ENCODE assay signal across 16 cellular contexts in the genomic region with DNA sequence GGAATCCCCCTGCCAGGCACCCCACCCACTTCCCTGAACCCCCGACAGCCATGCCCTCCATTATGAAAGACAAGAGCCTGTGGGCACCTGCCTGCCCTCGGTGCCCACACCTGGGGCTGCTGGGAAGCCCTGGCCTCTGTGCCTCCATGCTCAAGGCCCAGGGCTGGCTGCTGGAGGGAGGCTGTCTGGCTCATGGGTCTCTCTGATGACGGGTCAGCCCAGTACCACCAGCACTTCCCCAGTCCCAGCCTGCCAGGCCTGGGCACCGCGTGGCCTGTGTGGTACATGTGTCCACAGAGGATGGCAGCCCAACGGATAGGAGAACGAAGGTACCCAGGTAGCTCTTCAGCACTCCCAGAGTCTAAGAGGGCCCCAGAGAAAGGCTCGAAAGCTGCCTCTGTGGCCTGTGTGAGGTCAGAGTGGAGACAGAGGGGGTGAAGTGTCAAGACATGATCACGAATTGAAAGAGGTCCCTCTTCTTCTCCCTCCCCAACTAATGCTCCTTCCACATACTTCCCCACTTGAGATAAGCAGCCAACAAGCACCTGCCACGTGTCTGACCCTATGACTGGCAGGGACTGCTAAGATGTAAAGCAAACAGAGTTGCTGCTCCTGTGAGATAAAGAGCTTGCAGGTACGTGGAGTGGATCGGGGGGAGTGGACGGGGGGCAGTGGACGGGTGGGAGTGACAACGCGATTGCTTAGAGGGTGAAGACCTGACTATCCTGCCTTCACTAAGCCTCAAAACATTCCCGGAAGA. TPM values are rescaled to one million over a fixed set of nuclear protein-coding genes. Genes with fewer than 3 reads are reported as not detected.
A peak's percentile ranks its signal among the peaks of the same experiment; 100 is the strongest.
DNase-seq lines count a peak whose midpoint lies in the region; ATAC-seq and TF ChIP-seq lines count a peak whose summit lies in the region.
"Had no signal": no experiment of that assay in that cellular context is flagged by ENCODE, and none has a peak within 500 bp of the region (broad histone marks: within the 10 kb centered on the region; RNA-seq: fewer than 3 reads in every experiment).

No MANE protein-coding gene starts in this region.

- H3K27ac Mint-ChIP-seq in CD8-positive, alpha-beta T cell, result no peak overlapping the region

- H3K27me3 Mint-ChIP-seq in CD8-positive, alpha-beta T cell (ENCODE audit: low read depth), result no peaks in the 10 kb centered on the region

- peak overlapping the region; percentile 25 for H3K14ac ChIP-seq in neuronal stem cell (ENCODE audit: low read length)

- peak overlapping the region; percentile 51 for H3K27ac ChIP-seq in angular gyrus (ENCODE audit: low read depth, low read length)
- no peak overlapping the region for H3K27ac ChIP-seq in neuronal stem cell (replicated peaks; ENCODE audit: low read length)
- H3K27ac ChIP-seq in tibial nerve, result peak overlapping the region in 3 of 4 donors; percentile 17 to 79 (median 79)
- no peak overlapping the region for H3K27ac ChIP-seq in CD8-positive, alpha-beta T cell (ENCODE audit: low read depth, low read length)
- H3K27ac ChIP-seq: C4-2B had no signal

- no peaks in the 10 kb centered on the region for H3K9me3 ChIP-seq in neuronal stem cell (replicated peaks in 1 of 2; ENCODE audit: control insufficient read depth in 2 of 2, insufficient read depth in 1 of 2, low read depth in 1 of 2, low read length in 2 of 2)
- H3K9me3 ChIP-seq in tibial nerve, result no peaks in the 10 kb centered on the region
- H3K9me3 ChIP-seq in CD8-positive, alpha-beta T cell (ENCODE audit: low read length), result no peaks in the 10 kb centered on the region

- TF ChIP-seq EP300 in tibial nerve (IDR thresholded peaks at IDR 0.05), result no peak

- no peak overlapping the region for H2BK5ac ChIP-seq in neuronal stem cell (ENCODE audit: low read length)

- H3K4me3 ChIP-seq in neuronal stem cell (ENCODE audit: low read length in 2 of 2) (no peak overlapping the region), tibial nerve (no peak overlapping the region)
- H3K4me3 ChIP-seq in CD8-positive, alpha-beta T cell (ENCODE audit: low read depth, low read length), result no peak overlapping the region

- H4K91ac ChIP-seq in neuronal stem cell (ENCODE audit: low read depth, low read length, poor library complexity), result no peak overlapping the region

- no peak overlapping the region for H4K8ac ChIP-seq in neuronal stem cell (ENCODE audit: low read depth, low read length)

- no peak overlapping the region for H3K9ac ChIP-seq in neuronal stem cell (ENCODE audit: low read depth, low read length, poor library complexity)

- H3K79me1 ChIP-seq in neuronal stem cell (ENCODE audit: low read depth, low read length), result no peaks in the 10 kb centered on the region

- H3K36me3 Mint-ChIP-seq in CD8-positive, alpha-beta T cell, result no peaks in the 10 kb centered on the region

- H3K27me3 ChIP-seq in neuronal stem cell (ENCODE audit: control insufficient read depth in 3 of 3, insufficient read depth in 3 of 3, low read depth in 1 of 3, low read length in 3 of 3) (peaks cover 0 to 11% (median 0%) of the 10 kb centered on the region in 3 experiments), tibial nerve (no peaks in the 10 kb centered on the region)
- no peaks in the 10 kb centered on the region for H3K27me3 ChIP-seq in CD8-positive, alpha-beta T cell (ENCODE audit: insufficient read depth, low read length)

- H3K18ac ChIP-seq in neuronal stem cell (ENCODE audit: low read length), result peak overlapping the region; percentile 46

- no peaks in the 10 kb centered on the region for H3K9me3 Mint-ChIP-seq in CD8-positive, alpha-beta T cell

- no peak overlapping the region for H3K4me2 ChIP-seq in neuronal stem cell (ENCODE audit: insufficient read depth, low read length, poor library complexity, severe bottlenecking)

- peak; percentile 26 for ATAC-seq in esophagus mucosa
- no peak for ATAC-seq in CD8-positive, alpha-beta T cell
- ATAC-seq: Panc1 had no signal

- H3K4me3 Mint-ChIP-seq in CD8-positive, alpha-beta T cell, result no peak overlapping the region

- no peak overlapping the region for H2AFZ ChIP-seq in neuronal stem cell (ENCODE audit: low read length)

- no peaks in the 10 kb centered on the region for H3K4me1 Mint-ChIP-seq in CD8-positive, alpha-beta T cell (ENCODE audit: low read depth)

- H2BK15ac ChIP-seq in neuronal stem cell (ENCODE audit: low read length), result no peak overlapping the region

- H3K4me1 ChIP-seq in neuronal stem cell (ENCODE audit: control insufficient read depth in 2 of 2, insufficient read depth in 1 of 2, low read depth in 1 of 2, low read length in 2 of 2) (no peaks in the 10 kb centered on the region), tibial nerve (peaks cover 0 to 67% (median 13%) of the 10 kb centered on the region in 4 donors)
- no peaks in the 10 kb centered on the region for H3K4me1 ChIP-seq in CD8-positive, alpha-beta T cell (ENCODE audit: insufficient read depth, low read length)

- H2AK5ac ChIP-seq in neuronal stem cell (ENCODE audit: low read depth, low read length), result peak overlapping the region; percentile 33

- no peaks in the 10 kb centered on the region for H3K36me3 ChIP-seq in neuronal stem cell (replicated peaks in 1 of 2; ENCODE audit: control insufficient read depth in 2 of 2, insufficient read depth in 2 of 2, low read length in 2 of 2)
- no peaks in the 10 kb centered on the region for H3K36me3 ChIP-seq in tibial nerve
- no peaks in the 10 kb centered on the region for H3K36me3 ChIP-seq in CD8-positive, alpha-beta T cell (ENCODE audit: insufficient read depth, low read length)

- CTCF ChIA-PET in CD8-positive, alpha-beta T cell (lab: Charles Lee), result interaction anchor here (1.5 kb wide), 1 partner anchor 276 kb away, joined by 4 read pairs; no protein-coding TSS in a partner anchor

- DNase-seq in neuronal stem cell (ENCODE audit: low spot score), result no peak
- no peak for DNase-seq in tibial nerve (ENCODE audit: low spot score in 2 of 2)
- DNase-seq in DMS114 treated with DMSO at 0.1 percent for 48 hours (lab: John Stamatoyannopoulos, UW; ENCODE audit: unreplicated experiment), result no peak
- no peak for DNase-seq in foreskin melanocyte
- DNase-seq in CD8-positive, alpha-beta T cell, result no peak
- DNase-seq: DMS53, GDM1, NCI-H1105 treated with DMSO at 0.1 percent for 48 hours, NCI-H2029 treated with DMSO at 0.1 percent for 48 hours, NCI-H345, NCI-H524, NCI-H82 had no signal

- intact Hi-C loops in CD8-positive, alpha-beta T cell (cut with DNase I, micrococcal nuclease), result no loop called here

- TF ChIP-seq CTCF in tibial nerve (IDR thresholded peaks at IDR 0.05), result no peak
- TF ChIP-seq CTCF in CD8-positive, alpha-beta T cell (IDR thresholded peaks at IDR 0.05), result no peak

- TF ChIP-seq POLR2A in tibial nerve (IDR thresholded peaks at IDR 0.05), result no peak

- POLR2A ChIA-PET in CD8-positive, alpha-beta T cell (lab: Charles Lee), result no interaction called here

- no peak overlapping the region for H2BK120ac ChIP-seq in neuronal stem cell (ENCODE audit: low read depth, low read length)

- H3K4ac ChIP-seq in neuronal stem cell (ENCODE audit: low read length), result no peak overlapping the region

- no peak overlapping the region for H3K23ac ChIP-seq in neuronal stem cell (ENCODE audit: low read depth, low read length, poor library complexity)

- no peak overlapping the region for H2BK12ac ChIP-seq in neuronal stem cell (ENCODE audit: low read length)

- WGBS in neuronal stem cell (ENCODE audit: extremely low coverage in 2 of 2, insufficient read length in 2 of 2, insufficient replicate concordance in 1 of 2), 2 donors, result no CpG with 5 or more reads among the region's 17 CpGs
- WGBS in tibial nerve, 2 donors, result 83 to 85% methylated on average over 15 to 17 of the region's 17 CpGs

RNA-seq across cellular contexts. Expression of a gene that starts 21.2 kb away (rescaled TPM):
- total RNA-seq in esophagus mucosa (2.8 TPM), tibial nerve (100 to 1,000 TPM; 109 to 215 (median 186) TPM)
- polyA plus RNA-seq in neuronal stem cell (2013, experiment 1 of 2), result 0.11 TPM
- polyA plus RNA-seq in neuronal stem cell (2013, experiment 2 of 2), result 0.10 TPM
- 1 to 10 TPM; 1.4 TPM for total RNA-seq in CD8-positive, alpha-beta T cell

RNA-seq across cellular contexts. Expression of a gene that starts 59.0 kb away (rescaled TPM):
- 52.5 TPM for total RNA-seq in esophagus mucosa
- 0.81 TPM for polyA plus RNA-seq in neuronal stem cell (2013, experiment 1 of 2)
- polyA plus RNA-seq in neuronal stem cell (2013, experiment 2 of 2), result 0.82 TPM
- total RNA-seq in tibial nerve, result 10 to 100 TPM; 23.4 to 35.2 (median 25.7) TPM
- 100 to 1,000 TPM; 132 TPM for total RNA-seq in CD8-positive, alpha-beta T cell

Comparison
In these comparisons a context has a peak if more than half of its experiments do, and no peak if none do; other contexts are left out.
1. H3K27ac ChIP-seq: peak in angular gyrus (single experiment) and tibial nerve (3 of 4); none in neuronal stem cell (single experiment) and CD8-positive, alpha-beta T cell (single experiment).
2. RNA of a gene that starts 21.2 kb away (total RNA-seq): 109 to 215 TPM in tibial nerve; 2.8 TPM in esophagus mucosa (single experiment) and 1.4 TPM in CD8-positive, alpha-beta T cell; every median in the first group is over 10 times any median in the second.